8 cellular contexts compared by ENCODE assay signal in the genomic region with DNA sequence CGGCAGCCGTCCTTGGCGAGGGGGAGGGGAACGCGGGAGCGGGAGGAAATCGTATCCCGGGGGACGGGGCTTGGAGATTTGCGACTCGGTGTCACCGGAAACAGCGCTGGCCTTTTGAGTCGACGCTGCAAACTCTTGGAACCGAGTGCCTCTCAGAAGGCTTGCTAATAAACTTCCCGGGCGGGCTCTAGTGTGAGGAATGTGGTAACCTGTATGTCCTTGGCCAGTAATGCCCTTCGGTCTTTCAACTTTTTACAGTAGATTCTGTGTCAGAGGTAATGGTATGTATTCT.
DNase-seq lines count a peak whose midpoint lies in the region; ATAC-seq and TF ChIP-seq lines count a peak whose summit lies in the region.

No MANE protein-coding gene starts in this region.

- H3K9me2 ChIP-seq in Karpas-422 (replicated peaks; ENCODE audit: insufficient read depth, low read length) = no peaks in the 10 kb centered on the region

- H3K36me3 ChIP-seq in GM06990 (ENCODE audit: control insufficient read depth, insufficient read depth, low read length) (no peaks in the 10 kb centered on the region), Karpas-422 (ENCODE audit: insufficient read depth, low read length) (peaks cover 22% of the 10 kb centered on the region; the same call in 1 of the 2 replicates)

- no peak overlapping the region for H2AFZ ChIP-seq in Karpas-422 (ENCODE audit: low read length)

- DNase-seq in GM06990 (ENCODE audit: extremely low read depth, insufficient read length) = no peak
- no peak for DNase-seq in Karpas-422
- DNase-seq in choroid plexus epithelial cell (ENCODE audit: low read depth) = no peak
- DNase-seq in naive thymus-derived CD8-positive, alpha-beta T cell = no peak
- DNase-seq in cerebellum (ENCODE audit: low spot score) = no peak
- DNase-seq in GF-D8 (lab: John Stamatoyannopoulos, UW) = no peak
- no peak for DNase-seq in putamen (ENCODE audit: low spot score)
- no peak for DNase-seq in NAMALWA (ENCODE audit: low spot score)

- H3K9me3 Mint-ChIP-seq in naive thymus-derived CD8-positive, alpha-beta T cell = no peaks in the 10 kb centered on the region

- no peaks in the 10 kb centered on the region for H3K27me3 ChIP-seq in GM06990 (replicated peaks; ENCODE audit: control insufficient read depth, insufficient read depth, low read length)
- H3K27me3 ChIP-seq in Karpas-422 (ENCODE audit: low read length) = no peaks in the 10 kb centered on the region

- ATAC-seq in naive thymus-derived CD8-positive, alpha-beta T cell = no peak

- H3K9me3 ChIP-seq in Karpas-422 (ENCODE audit: low read length) = no peaks in the 10 kb centered on the region

- H3K4me3 ChIP-seq in GM06990 (replicated peaks; ENCODE audit: low read depth, low read length) = peak overlapping the region; percentile 91
- peak overlapping the region; percentile 99 for H3K4me3 ChIP-seq in Karpas-422 (ENCODE audit: low read length)
- peak overlapping the region; percentile 84 for H3K4me3 ChIP-seq in choroid plexus epithelial cell (ENCODE audit: low read depth, low read length)

- TF ChIP-seq CTCF in GM06990 (IDR thresholded peaks at IDR 0.05; ENCODE audit: insufficient read depth, low read length, poor library complexity, severe bottlenecking) = no peak
- TF ChIP-seq CTCF in choroid plexus epithelial cell (conservative IDR thresholded peaks at IDR 0.05; ENCODE audit: low read depth, low read length) = peak; percentile 28

- H3K27ac Mint-ChIP-seq in naive thymus-derived CD8-positive, alpha-beta T cell = peak overlapping the region; percentile 53 to 96 (median 90)

- peaks cover 43% of the 10 kb centered on the region for H4K20me1 ChIP-seq in Karpas-422 (ENCODE audit: insufficient read depth, low read depth, low read length)

- peak overlapping the region; percentile 61 to 98 (median 88) for H3K4me3 Mint-ChIP-seq in naive thymus-derived CD8-positive, alpha-beta T cell

- H3K9ac ChIP-seq in Karpas-422 (ENCODE audit: low read length) = peak overlapping the region; percentile 93

- H3K79me2 ChIP-seq in Karpas-422 (ENCODE audit: low read length) = peaks cover 52% of the 10 kb centered on the region

- POLR2A ChIA-PET in naive thymus-derived CD8-positive, alpha-beta T cell (lab: Charles Lee) = interaction anchor here (0.9 to 3.0 kb wide), 5 partner anchors 10 to 82 kb away, joined by 3 to 11 read pairs (median 4); no protein-coding TSS in a partner anchor

- peaks cover 52% of the 10 kb centered on the region for H3K4me1 ChIP-seq in Karpas-422 (ENCODE audit: low read length)

- H3K27me3 Mint-ChIP-seq in naive thymus-derived CD8-positive, alpha-beta T cell = no peaks in the 10 kb centered on the region

- H3K4me1 Mint-ChIP-seq in naive thymus-derived CD8-positive, alpha-beta T cell = peaks cover 27 to 62% (median 61%) of the 10 kb centered on the region in 4 donors

- peak overlapping the region; percentile 81 for H3K4me2 ChIP-seq in Karpas-422 (ENCODE audit: low read depth, low read length, poor library complexity, severe bottlenecking)

- H3K27ac ChIP-seq in Karpas-422 (ENCODE audit: low read length) = peak overlapping the region; percentile 85

- H3K36me3 Mint-ChIP-seq in naive thymus-derived CD8-positive, alpha-beta T cell = peaks cover 0 to 8% (median 0%) of the 10 kb centered on the region in 3 donors
